ENCODE assay signal across 1 cellular context in the genomic region with DNA sequence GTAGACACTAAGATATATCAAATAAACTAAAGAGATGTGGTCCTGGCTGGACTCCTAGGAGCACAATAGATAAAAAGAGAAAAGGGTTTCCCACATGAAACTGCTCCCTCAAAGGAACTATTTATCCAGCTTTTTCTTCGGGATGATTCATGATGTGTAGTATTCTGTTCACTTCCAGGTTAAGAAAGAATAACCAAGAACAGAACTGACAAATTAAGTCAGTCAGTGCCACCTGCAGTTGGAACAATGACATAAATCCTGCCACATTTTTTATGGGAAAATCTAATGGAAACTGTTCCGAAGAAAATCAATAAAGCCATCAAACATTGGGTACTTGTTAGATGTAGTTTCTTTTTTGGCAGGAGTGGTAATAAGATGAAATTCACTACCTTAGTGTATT.
TF ChIP-seq lines count a peak whose summit lies in the region.

No MANE protein-coding gene starts in this region.

TF ChIP-seq in IMR-90, 13 proteins besides CTCF, POLR2A, EP300 and RAD21 (continued from another document):
- no peak for TF ChIP-seq CHD1 (IDR thresholded peaks at IDR 0.05; ENCODE audit: low read depth, low read length)
